1 cellular context compared by ENCODE assay signal in the genomic region with DNA sequence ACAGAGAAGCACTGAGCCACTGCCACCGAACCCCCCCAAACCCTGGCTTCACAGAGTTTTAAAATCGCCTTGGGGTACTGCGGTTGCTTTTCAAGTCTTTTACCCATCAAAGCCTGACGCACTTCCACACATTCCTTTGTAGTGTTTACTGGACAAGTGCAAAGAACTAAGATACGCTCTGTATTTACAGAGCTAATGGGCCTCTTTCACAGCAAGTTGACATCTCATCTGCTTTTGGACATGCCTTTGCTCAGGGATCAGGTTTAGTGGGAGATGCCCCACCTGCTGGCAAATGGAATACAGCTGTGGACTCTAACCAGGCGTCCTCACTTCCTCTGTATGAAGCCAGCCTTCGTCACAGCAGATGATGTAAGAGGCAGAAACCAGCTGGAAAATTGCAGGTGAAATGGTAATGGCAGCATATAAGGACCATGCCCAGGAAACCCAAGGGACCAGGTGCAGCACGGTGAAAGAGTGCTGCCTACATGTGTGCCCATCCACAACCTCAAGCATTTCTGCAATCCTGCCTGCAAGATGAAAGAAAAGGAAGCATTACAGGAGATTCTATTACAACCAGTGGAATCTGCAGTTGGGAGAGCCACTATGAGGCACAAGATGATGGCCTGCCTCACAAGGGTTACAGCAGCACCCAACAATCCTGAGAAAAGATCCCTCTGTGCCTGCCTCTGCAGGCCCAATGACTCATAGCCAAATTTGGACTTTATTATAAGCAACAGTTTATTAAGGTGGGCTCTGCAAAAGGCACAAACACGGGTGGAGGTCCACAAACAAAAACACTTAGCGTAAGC.
TF ChIP-seq lines count a peak whose summit lies in the region.

No MANE protein-coding gene starts in this region.

TF ChIP-seq in HepG2, 621 proteins besides CTCF, POLR2A, EP300 and RAD21 (continued from another document and continues in another):
- no peak for TF ChIP-seq ZNF775 (CRISPR knock-in tag; IDR thresholded peaks at IDR 0.05; ENCODE audit: borderline replicate concordance)
- TF ChIP-seq MXD4 (CRISPR knock-in tag; IDR thresholded peaks at IDR 0.05): peak; percentile 44; the same call in 1 of the 2 replicates
- no peak for TF ChIP-seq CBX2 (IDR thresholded peaks at IDR 0.05; ENCODE audit: low read depth, low read length)
- TF ChIP-seq CBX2 (CRISPR knock-in tag; IDR thresholded peaks at IDR 0.05; ENCODE audit: low read depth): no peak
- no peak for TF ChIP-seq ZNF883 (CRISPR knock-in tag; IDR thresholded peaks at IDR 0.05; ENCODE audit: not compliant biosample characterization)
- TF ChIP-seq ZNF790 (CRISPR knock-in tag; IDR thresholded peaks at IDR 0.05; ENCODE audit: borderline replicate concordance): no peak
- no peak for TF ChIP-seq RFX5 (IDR thresholded peaks at IDR 0.05; ENCODE audit: low read depth, low read length)
- TF ChIP-seq ATF7 (IDR thresholded peaks at IDR 0.05): peak; percentile 49; the same call in 1 of the 2 replicates
- no peak for TF ChIP-seq ATF7 (CRISPR knock-in tag; IDR thresholded peaks at IDR 0.05)
- TF ChIP-seq ZNF703 (CRISPR knock-in tag; IDR thresholded peaks at IDR 0.05; ENCODE audit: borderline replicate concordance): no peak
- peak; percentile 75; the same call in 1 of the 2 replicates for TF ChIP-seq ZNF607 (CRISPR knock-in tag; IDR thresholded peaks at IDR 0.05; ENCODE audit: borderline replicate concordance)
- no peak for TF ChIP-seq ZNF652 (CRISPR knock-in tag; IDR thresholded peaks at IDR 0.05; ENCODE audit: borderline replicate concordance, low read depth)
- no peak for TF ChIP-seq NFATC3 (CRISPR knock-in tag; IDR thresholded peaks at IDR 0.05)
- TF ChIP-seq POLR2AphosphoS2 (IDR thresholded peaks at IDR 0.05; ENCODE audit: low read depth, low read length): no peak
- TF ChIP-seq DBP (CRISPR knock-in tag; IDR thresholded peaks at IDR 0.05; ENCODE audit: not compliant biosample characterization): no peak
- TF ChIP-seq KAT8 (CRISPR knock-in tag; IDR thresholded peaks at IDR 0.05): peak; percentile 69; the same call in 1 of the 2 replicates
- TF ChIP-seq ZNF740 (CRISPR knock-in tag; IDR thresholded peaks at IDR 0.05): peak; percentile 87
- no peak for TF ChIP-seq NR3C1 (CRISPR knock-in tag; IDR thresholded peaks at IDR 0.05)
- TF ChIP-seq ZNF572 (CRISPR knock-in tag; IDR thresholded peaks at IDR 0.05): no peak
- no peak for TF ChIP-seq ZNF839 (CRISPR knock-in tag; IDR thresholded peaks at IDR 0.05; ENCODE audit: borderline replicate concordance)
- peak; percentile 98 for TF ChIP-seq TBX2 (CRISPR knock-in tag; IDR thresholded peaks at IDR 0.05; ENCODE audit: borderline replicate concordance)
- no peak for TF ChIP-seq ZNF160 (CRISPR knock-in tag; IDR thresholded peaks at IDR 0.05)
- no peak for TF ChIP-seq ZNF746 (CRISPR knock-in tag; IDR thresholded peaks at IDR 0.05)
- TF ChIP-seq PCBP2 (optimal IDR thresholded peaks at IDR 0.05; ENCODE audit: low read depth, low read length, poor library complexity, severe bottlenecking): no peak
- TF ChIP-seq SNRNP70 (IDR thresholded peaks at IDR 0.05; ENCODE audit: low read depth, low read length): no peak
- peak; percentile 98 for TF ChIP-seq DDIT3 (CRISPR knock-in tag; IDR thresholded peaks at IDR 0.05)
- TF ChIP-seq EHMT2 (IDR thresholded peaks at IDR 0.05; ENCODE audit: borderline replicate concordance, low read depth, low read length): no peak
- TF ChIP-seq DNMT1 (CRISPR knock-in tag; IDR thresholded peaks at IDR 0.05): no peak
- TF ChIP-seq ZNF264 (CRISPR knock-in tag; IDR thresholded peaks at IDR 0.05): peak; percentile 87; the same call in 1 of the 2 replicates
- TF ChIP-seq ZNF784 (CRISPR knock-in tag; IDR thresholded peaks at IDR 0.05; ENCODE audit: borderline replicate concordance): no peak
- no peak for TF ChIP-seq ZNF326 (CRISPR knock-in tag; IDR thresholded peaks at IDR 0.05; ENCODE audit: borderline replicate concordance)
- TF ChIP-seq, protein P1, sequence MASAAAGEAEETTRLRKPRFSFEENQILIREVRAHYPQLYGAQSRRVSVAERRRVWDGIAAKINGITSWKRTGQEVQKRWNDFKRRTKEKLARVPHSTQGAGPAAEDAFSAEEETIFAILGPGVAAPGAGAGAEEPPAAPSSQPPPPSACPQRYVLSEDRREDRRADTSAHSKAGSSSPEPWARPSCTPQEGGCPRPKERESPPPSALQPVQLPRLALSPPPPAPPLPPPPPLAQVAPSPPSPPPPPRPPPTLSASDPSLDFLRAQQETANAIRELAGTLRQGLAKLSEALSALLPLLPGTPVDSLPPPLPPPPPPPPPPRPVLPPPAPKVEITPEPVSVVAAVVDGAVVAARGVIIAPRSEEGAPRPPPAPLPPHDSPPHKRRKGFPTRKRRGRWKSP (CRISPR knock-in tag; IDR thresholded peaks at IDR 0.05): no peak; the same call in none of the 2 replicates
- TF ChIP-seq SRY (CRISPR knock-in tag; IDR thresholded peaks at IDR 0.05): 0 out of 2 replicates have a peak, but pooled peaks have one; percentile 2
- 0 out of 2 replicates have a peak, but pooled peaks have one; percentile 50 for TF ChIP-seq HOXA5 (CRISPR knock-in tag; IDR thresholded peaks at IDR 0.05)
- TF ChIP-seq ERF (CRISPR knock-in tag; IDR thresholded peaks at IDR 0.05): peak; percentile 82; the same call in 1 of the 2 replicates
- TF ChIP-seq ZNF776 (CRISPR knock-in tag; IDR thresholded peaks at IDR 0.05): no peak
- TF ChIP-seq, protein P2, sequence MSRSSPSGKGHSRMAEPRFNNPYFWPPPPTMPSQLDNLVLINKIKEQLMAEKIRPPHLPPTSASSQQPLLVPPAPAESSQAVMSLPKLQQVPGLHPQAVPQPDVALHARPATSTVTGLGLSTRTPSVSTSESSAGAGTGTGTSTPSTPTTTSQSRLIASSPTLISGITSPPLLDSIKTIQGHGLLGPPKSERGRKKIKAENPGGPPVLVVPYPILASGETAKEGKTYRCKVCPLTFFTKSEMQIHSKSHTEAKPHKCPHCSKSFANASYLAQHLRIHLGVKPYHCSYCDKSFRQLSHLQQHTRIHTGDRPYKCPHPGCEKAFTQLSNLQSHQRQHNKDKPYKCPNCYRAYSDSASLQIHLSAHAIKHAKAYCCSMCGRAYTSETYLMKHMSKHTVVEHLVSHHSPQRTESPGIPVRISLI (CRISPR knock-in tag; IDR thresholded peaks at IDR 0.05; ENCODE audit: borderline replicate concordance): no peak
- no peak for TF ChIP-seq ZNF207 (IDR thresholded peaks at IDR 0.05; ENCODE audit: borderline replicate concordance)
- TF ChIP-seq HINFP (CRISPR knock-in tag; IDR thresholded peaks at IDR 0.05; ENCODE audit: low read depth): no peak
- no peak for TF ChIP-seq SRSF1 (optimal IDR thresholded peaks at IDR 0.05; ENCODE audit: low read depth, low read length)
- no peak for TF ChIP-seq DZIP1 (CRISPR knock-in tag; IDR thresholded peaks at IDR 0.05)
- TF ChIP-seq NFRKB (IDR thresholded peaks at IDR 0.05): no peak
- TF ChIP-seq TAF15 (IDR thresholded peaks at IDR 0.05; ENCODE audit: low read depth, low read length, poor library complexity, severe bottlenecking): no peak
- no peak for TF ChIP-seq BCL3 (CRISPR knock-in tag; IDR thresholded peaks at IDR 0.05)
- TF ChIP-seq ZBTB8A (CRISPR knock-in tag; IDR thresholded peaks at IDR 0.05; ENCODE audit: borderline replicate concordance, low read depth): no peak
- no peak for TF ChIP-seq GLMP (CRISPR knock-in tag; IDR thresholded peaks at IDR 0.05; ENCODE audit: borderline replicate concordance)
- no peak for TF ChIP-seq STAT5B (CRISPR knock-in tag; IDR thresholded peaks at IDR 0.05)
- TF ChIP-seq, protein P3, sequence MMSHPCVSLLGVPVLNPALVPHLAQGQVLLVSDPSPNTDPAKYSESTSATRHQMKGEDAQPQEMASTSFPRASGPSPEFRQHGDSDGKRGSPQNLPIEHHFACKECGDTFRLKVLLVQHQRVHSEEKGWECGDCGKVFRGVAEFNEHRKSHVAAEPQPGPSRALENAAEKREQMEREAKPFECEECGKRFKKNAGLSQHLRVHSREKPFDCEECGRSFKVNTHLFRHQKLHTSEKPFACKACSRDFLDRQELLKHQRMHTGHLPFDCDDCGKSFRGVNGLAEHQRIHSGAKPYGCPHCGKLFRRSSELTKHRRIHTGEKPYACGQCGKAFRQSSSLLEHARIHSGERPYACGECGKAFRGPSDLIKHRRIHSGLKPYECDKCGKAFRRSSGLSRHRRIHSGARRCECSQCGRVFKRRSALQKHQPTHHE (CRISPR knock-in tag; IDR thresholded peaks at IDR 0.05; ENCODE audit: borderline replicate concordance): no peak
- TF ChIP-seq SNAPC5 (CRISPR knock-in tag; IDR thresholded peaks at IDR 0.05; ENCODE audit: borderline replicate concordance): no peak
